Comparison of ENCODE assay signal across 8 cellular contexts in the genomic region with DNA sequence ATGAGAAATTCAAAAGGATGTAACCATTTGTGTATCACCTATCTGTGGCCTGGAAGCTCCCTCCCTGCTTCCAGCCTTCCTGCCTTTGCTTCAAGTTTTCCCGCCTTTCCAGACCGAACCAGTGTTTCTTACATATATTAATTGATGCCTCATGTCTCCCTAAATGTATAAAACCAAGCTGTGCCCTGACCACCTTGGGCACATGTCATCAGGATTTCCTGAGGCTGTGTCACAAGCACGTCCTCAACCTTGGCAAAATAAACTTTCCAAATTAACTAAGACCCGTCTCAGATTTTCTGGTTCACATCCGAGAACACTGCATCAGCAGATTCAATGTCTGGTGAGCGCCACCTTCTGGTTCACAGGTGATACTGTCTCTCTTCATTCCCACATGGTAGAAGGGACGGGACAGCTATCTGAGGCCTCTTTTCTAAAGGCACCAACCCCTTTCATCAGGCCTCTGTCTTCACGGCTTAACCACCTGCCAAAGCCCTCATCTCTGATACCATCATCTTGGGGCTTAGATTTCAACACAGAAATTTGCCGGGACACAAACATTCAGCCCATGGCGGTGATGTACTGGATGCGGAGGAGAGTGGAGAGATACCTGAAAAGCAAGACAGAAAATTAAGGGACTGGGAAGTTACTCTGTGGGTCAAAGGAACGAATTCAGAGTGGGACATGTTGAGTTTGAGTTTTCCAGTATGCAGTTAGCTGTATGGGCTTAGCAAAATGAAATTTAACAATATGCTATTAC. TPM values are rescaled to one million over a fixed set of nuclear protein-coding genes. Genes with fewer than 3 reads are reported as not detected.
A peak's percentile ranks its signal among the peaks of the same experiment; 100 is the strongest.
DNase-seq lines count a peak whose midpoint lies in the region; ATAC-seq, FAIRE-seq and TF ChIP-seq lines count a peak whose summit lies in the region.

No MANE protein-coding gene starts in this region.

- POLR2A ChIA-PET in HepG2 (lab: Yijun Ruan, JAX) = no interaction called here

- in situ Hi-C loops in HepG2 (cut with HindIII; ENCODE audit: extremely low pct_ligation_motif_present, low pct_unique_long_range_greater_than_20kb) = no loop called here

- no peaks in the 10 kb centered on the region for H3K9me3 Mint-ChIP-seq in T-helper 2 cell treated with Interferon-gamma antibody and Interleukin-4, amounts not matched to agents 5 μg/mL and 100 μg/mL, for 36 hours

- H2AFZ ChIP-seq in HepG2 (ENCODE audit: low read length) = no peak overlapping the region

- peaks cover 0 to 11% of the 10 kb centered on the region in 2 experiments; a peak in 3 of 5 replicates for H3K27me3 ChIP-seq in HepG2 (ENCODE audit: control insufficient read depth in 1 of 2, insufficient read depth in 2 of 2, low read length in 2 of 2)

- peaks cover 2% of the 10 kb centered on the region for H3K4me1 Mint-ChIP-seq in T-helper 2 cell treated with Interferon-gamma antibody and Interleukin-4, amounts not matched to agents 5 μg/mL and 100 μg/mL, for 36 hours (ENCODE audit: low read depth)

- H3K36me3 ChIP-seq in HepG2 (replicated peaks in 1 of 2; ENCODE audit: control insufficient read depth in 1 of 2, insufficient read depth in 2 of 2, low read length in 2 of 2) = no peaks in the 10 kb centered on the region

- peak; percentile 87 for FAIRE-seq in HepG2 (lab: Jason Lieb, UNC)

- H3K27ac ChIP-seq in HepG2 (ENCODE audit: extremely low read length, insufficient read depth, low read length) = no peak overlapping the region

- H3K36me3 Mint-ChIP-seq in T-helper 2 cell treated with Interferon-gamma antibody and Interleukin-4, amounts not matched to agents 5 μg/mL and 100 μg/mL, for 36 hours (ENCODE audit: low read depth) = no peaks in the 10 kb centered on the region

- H3K9me3 ChIP-seq in HepG2 (ENCODE audit: low read length) = no peaks in the 10 kb centered on the region

- no peak for TF ChIP-seq EP300 in HepG2 (IDR thresholded peaks at IDR 0.05; ENCODE audit: low read depth in 2 of 2, low read length in 2 of 2)
- TF ChIP-seq EP300 in HepG2 (CRISPR knock-in tag; IDR thresholded peaks at IDR 0.05; ENCODE audit: borderline replicate concordance) = no peak

- ATAC-seq in GM19395 (IDR thresholded peaks at IDR 0.05; ENCODE audit: unreplicated experiment) (peak; percentile 75), HepG2 (peak; percentile 93), GM21825 (IDR thresholded peaks at IDR 0.05; ENCODE audit: unreplicated experiment) (no peak)

- H3K79me2 ChIP-seq in HepG2 (ENCODE audit: insufficient read depth, low read length) = no peaks in the 10 kb centered on the region

- TF ChIP-seq POLR2A in HepG2 (IDR thresholded peaks at IDR 0.05; ENCODE audit: insufficient read depth in 1 of 2, low read depth in 2 of 2, low read length in 2 of 2) = no peak

- no TSS peak for BruUV-seq in HepG2 (replicated peaks; lab: Mats Ljungman, UMichigan)

- no peaks in the 10 kb centered on the region for H3K4me1 ChIP-seq in HepG2 (ENCODE audit: insufficient read depth, low read length)

- no peak overlapping the region for H3K4me3 Mint-ChIP-seq in T-helper 2 cell treated with Interferon-gamma antibody and Interleukin-4, amounts not matched to agents 5 μg/mL and 100 μg/mL, for 36 hours

- H4K20me1 ChIP-seq in HepG2 (ENCODE audit: insufficient read depth, low read length) = no peaks in the 10 kb centered on the region

- intact Hi-C loops in HepG2 (cut with micrococcal nuclease; ENCODE audit: unreplicated experiment) = loop anchor here (1.0 kb wide), 2 partner anchors 32 to 42 kb away; no protein-coding TSS in a partner anchor

- CTCF ChIA-PET in HepG2 (lab: Yijun Ruan, JAX; ENCODE audit: low intra/inter-chr PET ratio, low total read pairs) = interaction anchor here (1.2 to 2.3 kb wide), 2 partner anchors 32 to 42 kb away, joined by 8 to 19 read pairs; no protein-coding TSS in a partner anchor

- TF ChIP-seq CTCF in choroid plexus epithelial cell (conservative IDR thresholded peaks at IDR 0.05; ENCODE audit: low read depth, low read length) (peak; percentile 81), HepG2 (CRISPR knock-in tag; IDR thresholded peaks at IDR 0.05) (peak; percentile 78)

- H3K27me3 Mint-ChIP-seq in T-helper 2 cell treated with Interferon-gamma antibody and Interleukin-4, amounts not matched to agents 5 μg/mL and 100 μg/mL, for 36 hours (ENCODE audit: low read depth) = peaks cover 47% of the 10 kb centered on the region

- 32% methylated on average over 12 of the region's 12 CpGs for WGBS in HepG2 (ENCODE audit: low lambda C conversion rate)

- no peak overlapping the region for H3K4me2 ChIP-seq in HepG2 (ENCODE audit: low read depth, low read length)

- H3K4me3 ChIP-seq in choroid plexus epithelial cell (ENCODE audit: low read depth, low read length) (no peak overlapping the region), HepG2 (replicated peaks in 1 of 3; ENCODE audit: insufficient read depth in 1 of 3, low read depth in 2 of 3, low read length in 3 of 3) (no peak overlapping the region)

- TF ChIP-seq RAD21 in HepG2 (CRISPR knock-in tag; IDR thresholded peaks at IDR 0.05) = no peak

- DNase-seq in COLO668 (lab: John Stamatoyannopoulos, UW; ENCODE audit: unreplicated experiment) (peak; percentile 57), NAMALWA (ENCODE audit: low spot score) (peak; percentile 79), choroid plexus epithelial cell (ENCODE audit: low read depth) (peak; percentile 85), HepG2 (ENCODE audit: low spot score) (peak; percentile 52)
- DNase-seq in T-helper 2 cell treated with Interferon-gamma antibody and Interleukin-4, amounts not matched to agents 5 μg/mL and 100 μg/mL, for 36 hours (ENCODE audit: low spot score) = peak; percentile 21
- peak; percentile 19 for DNase-seq in stimulated activated CD8-positive, alpha-beta memory T cell treated with anti-CD3 and anti-CD28 coated beads, Interleukin-12 subunit alpha, Interleukin-12 subunit beta, amount 100 ng/mL, for 1 hour (ENCODE audit: low read depth)

- H3K9ac ChIP-seq in HepG2 (ENCODE audit: insufficient read depth, low read depth, low read length) = no peak overlapping the region

- no peak overlapping the region for H3K27ac Mint-ChIP-seq in T-helper 2 cell treated with Interferon-gamma antibody and Interleukin-4, amounts not matched to agents 5 μg/mL and 100 μg/mL, for 36 hours

TF ChIP-seq in HepG2, 621 proteins besides CTCF, POLR2A, EP300 and RAD21:
- TF ChIP-seq STAG1 (CRISPR knock-in tag; IDR thresholded peaks at IDR 0.05) (peak; percentile 61), SMC3 (IDR thresholded peaks at IDR 0.05; ENCODE audit: low read length) (peak; percentile 73; the same call in 1 of the 2 replicates), HNF4A (CRISPR knock-in tag; IDR thresholded peaks at IDR 0.05) (no peak), AKAP8 (CRISPR knock-in tag; IDR thresholded peaks at IDR 0.05) (no peak), XRCC5 (optimal IDR thresholded peaks at IDR 0.05; ENCODE audit: low read length) (peak; percentile 32), MAFF (IDR thresholded peaks at IDR 0.05; ENCODE audit: low read depth, low read length) (peak; percentile 84), MAFK (conservative IDR thresholded peaks at IDR 0.05 in 1 of 2, IDR thresholded peaks at IDR 0.05 in 1 of 2; ENCODE audit: low read length in 2 of 2) (peak; percentile 77 to 90)

RNA-seq across cellular contexts. Expression of gene PABPC3, which starts 58.7 kb away (rescaled TPM):
- 0.04 and 0.06 TPM in 2 replicates for total RNA-seq in HepG2 (2016; rRNA removed; fragmentation: Illumina TruSeq; extraction: Trizol)
- not detected in 2 replicates for total RNA-seq in HepG2 (2016; cell fraction: cytosol; rRNA removed; fragmentation: Illumina TruSeq; extraction: Trizol; ENCODE audit: low read depth)
- total RNA-seq in HepG2 (2016; cell fraction: insoluble cytoplasmic fraction; rRNA removed; fragmentation: Illumina TruSeq; extraction: Trizol) = not detected in 2 replicates
- 0.06 and 0.14 TPM in 2 replicates for total RNA-seq in HepG2 (2016; cell fraction: membrane; rRNA removed; fragmentation: Illumina TruSeq; extraction: Trizol)
- total RNA-seq in HepG2 (2016; cell fraction: nucleus; rRNA removed; fragmentation: Illumina TruSeq; extraction: Trizol) = 0.09 TPM in 1 of 2 replicates, not detected in the other
- polyA plus RNA-seq in HepG2 (2011; rRNA removed) = 0.07 and 0.09 TPM in 2 replicates
- 0.04 and 0.24 TPM in 2 replicates for polyA plus RNA-seq in HepG2 (2011; cell fraction: cytosol; rRNA removed)
- polyA plus RNA-seq in HepG2 (2011; cell fraction: nucleus; rRNA removed) = 0.08 and 0.12 TPM in 2 replicates
- 0.44 and 0.93 TPM in 2 replicates for polyA plus RNA-seq in HepG2 (2012)
- 0.07 and 0.09 TPM in 2 replicates for polyA plus RNA-seq in HepG2 (2016; cell fraction: cytosol; fragmentation: Illumina TruSeq; extraction: Trizol; ENCODE audit: low read depth)
- 0.19 and 0.20 TPM in 2 replicates for polyA plus RNA-seq in HepG2 (2016; cell fraction: insoluble cytoplasmic fraction; fragmentation: Illumina TruSeq; extraction: Trizol; ENCODE audit: low read depth)
- 0.10 and 0.15 TPM in 2 replicates for polyA plus RNA-seq in HepG2 (2016; cell fraction: membrane; fragmentation: Illumina TruSeq; extraction: Trizol; ENCODE audit: low read depth)
- 0.17 TPM in 1 of 2 replicates, not detected in the other for polyA plus RNA-seq in HepG2 (2016; cell fraction: nucleus; fragmentation: Illumina TruSeq; extraction: Trizol; ENCODE audit: insufficient read depth, low read depth)
- 0.07 TPM in 1 of 2 replicates, not detected in the other for polyA minus RNA-seq in HepG2 (2011; rRNA and poly(A)+ RNA removed; ENCODE audit: low replicate concordance)
- polyA minus RNA-seq in HepG2 (2011; cell fraction: cytosol; rRNA and poly(A)+ RNA removed) = 0.18 TPM in 1 of 2 replicates, not detected in the other
- polyA minus RNA-seq in HepG2 (2011; cell fraction: nucleus; rRNA and poly(A)+ RNA removed) = 0.25 and 0.26 TPM in 2 replicates

Comparison
In these comparisons a context has a peak if more than half of its experiments do, and no peak if none do; other contexts are left out.
1. DNase-seq: peak in every context shown above with its lines; median percentile 85 in choroid plexus epithelial cell; 79 in NAMALWA; 57 in COLO668; 52 in HepG2; 21 in T-helper 2 cell treated with Interferon-gamma antibody and Interleukin-4, amounts not matched to agents 5 μg/mL and 100 μg/mL, for 36 hours; 19 in stimulated activated CD8-positive, alpha-beta memory T cell treated with anti-CD3 and anti-CD28 coated beads, Interleukin-12 subunit alpha, Interleukin-12 subunit beta, amount 100 ng/mL, for 1 hour.